Comparison of ENCODE assay signal across 22 cellular contexts in the genomic region with DNA sequence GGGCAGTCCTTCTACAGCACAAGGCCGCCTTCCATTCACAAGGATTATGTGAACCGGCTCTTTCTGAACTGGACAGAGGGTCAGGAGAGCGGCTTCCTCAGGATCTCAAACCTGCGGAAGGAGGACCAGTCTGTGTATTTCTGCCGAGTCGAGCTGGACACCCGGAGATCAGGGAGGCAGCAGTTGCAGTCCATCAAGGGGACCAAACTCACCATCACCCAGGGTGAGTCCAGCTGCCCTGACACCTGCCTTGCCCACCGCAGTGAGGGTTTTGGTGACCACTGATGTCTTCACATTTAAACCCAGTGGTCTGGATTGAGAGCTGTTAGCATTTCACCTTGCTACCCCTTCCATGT. TPM values are rescaled to one million over a fixed set of nuclear protein-coding genes. Genes with fewer than 3 reads are reported as not detected.
DNase-seq lines count a peak whose midpoint lies in the region; ATAC-seq, FAIRE-seq and TF ChIP-seq lines count a peak whose summit lies in the region.
"Had no signal": no experiment of that assay in that cellular context is flagged by ENCODE, and none has a peak within 500 bp of the region (broad histone marks: within the 10 kb centered on the region; RNA-seq: fewer than 3 reads in every experiment).

No MANE protein-coding gene starts in this region.

- peaks cover 29 to 60% of the 10 kb centered on the region in 2 donors for H3K36me3 ChIP-seq in kidney (ENCODE audit: control insufficient read depth in 1 of 2, insufficient read depth in 2 of 2, low read length in 2 of 2)
- H3K36me3 ChIP-seq in HepG2 (replicated peaks in 1 of 2; ENCODE audit: control insufficient read depth in 1 of 2, insufficient read depth in 2 of 2, low read length in 2 of 2) = peaks cover 30 to 76% of the 10 kb centered on the region in 2 experiments

- BruUV-seq in HepG2 (replicated peaks; lab: Mats Ljungman, UMichigan) = no TSS peak

- POLR2A ChIA-PET in HepG2 (lab: Yijun Ruan, JAX) = no interaction called here

- TF ChIP-seq CTCF in kidney (IDR thresholded peaks at IDR 0.05; ENCODE audit: borderline replicate concordance, extremely low read depth, insufficient read depth) (no peak), HepG2 (CRISPR knock-in tag; IDR thresholded peaks at IDR 0.05) (no peak)

- no peak for DNase-seq in activated T-cell treated with anti-CD3 and anti-CD28 coated beads, Interleukin-2, amount 50 U/mL, for 24 hours
- DNase-seq in activated T-cell treated with anti-CD3 and anti-CD28 coated beads, Interleukin-2, amount 50 U/mL, for 4 hours = no peak
- DNase-seq in T-helper 17 cell = no peak
- DNase-seq in kidney = peak; percentile 58
- DNase-seq in stimulated activated naive B cell treated with anti-CD40 and anti-IgM and Interleukin-4, amounts not matched to agents 10 μg/mL and 1 μg/mL and 100 μg/mL, for 72 hours = no peak
- no peak for DNase-seq in NCI-H2196 (lab: John Stamatoyannopoulos, UW; ENCODE audit: unreplicated experiment)
- no peak for DNase-seq in HepG2 (ENCODE audit: low spot score)
- DNase-seq: CD8-positive, alpha-beta memory T cell; DMS79 treated with DMSO at 0.1 percent for 48 hours; H9; KBM-7; NCI-H1436; NCI-H2029; NCI-H2171 treated with DMSO at 0.1 percent for 48 hours; NCI-H774; PC-3 had no signal

- no peaks in the 10 kb centered on the region for H3K27me3 ChIP-seq in HepG2 (ENCODE audit: control insufficient read depth in 1 of 2, insufficient read depth in 2 of 2, low read length in 2 of 2)
- H3K27me3 ChIP-seq: BLaER1 had no signal

- H3K27ac ChIP-seq in kidney (ENCODE audit: low read depth in 2 of 2, low read length in 2 of 2) = no peak overlapping the region
- H3K27ac ChIP-seq in HepG2 (ENCODE audit: extremely low read length, insufficient read depth, low read length) = no peak overlapping the region
- H3K27ac ChIP-seq: BLaER1 had no signal

- peaks cover 98% of the 10 kb centered on the region for H3K36me3 Mint-ChIP-seq in activated T-cell treated with anti-CD3 and anti-CD28 coated beads, Interleukin-2, amount 50 U/mL, for 24 hours (ENCODE audit: low read depth)
- H3K36me3 Mint-ChIP-seq in activated T-cell treated with anti-CD3 and anti-CD28 coated beads, Interleukin-2, amount 50 U/mL, for 4 hours (ENCODE audit: insufficient read depth) = peaks cover 28% of the 10 kb centered on the region
- H3K36me3 Mint-ChIP-seq in T-helper 17 cell (ENCODE audit: low read depth) = peaks cover 9% of the 10 kb centered on the region
- H3K36me3 Mint-ChIP-seq in stimulated activated naive B cell treated with anti-CD40 and anti-IgM and Interleukin-4, amounts not matched to agents 10 μg/mL and 1 μg/mL and 100 μg/mL, for 72 hours = peaks cover 52 to 67% of the 10 kb centered on the region in 2 donors

- H3K27ac Mint-ChIP-seq in activated T-cell treated with anti-CD3 and anti-CD28 coated beads, Interleukin-2, amount 50 U/mL, for 24 hours = peak overlapping the region; percentile 74
- peak overlapping the region; percentile 83 for H3K27ac Mint-ChIP-seq in T-helper 17 cell
- peak overlapping the region; percentile 73 for H3K27ac Mint-ChIP-seq in stimulated activated naive B cell treated with anti-CD40 and anti-IgM and Interleukin-4, amounts not matched to agents 10 μg/mL and 1 μg/mL and 100 μg/mL, for 72 hours
- H3K27ac Mint-ChIP-seq: H9 had no signal

- intact Hi-C loops in kidney (cut with DNase I) = no loop called here
- intact Hi-C loops in HepG2 (cut with micrococcal nuclease; ENCODE audit: unreplicated experiment) = no loop called here

- no peaks in the 10 kb centered on the region for H3K4me1 ChIP-seq in kidney (ENCODE audit: control insufficient read depth in 1 of 2, insufficient read depth in 1 of 2, low read depth in 1 of 2, low read length in 2 of 2)
- H3K4me1 ChIP-seq in HepG2 (ENCODE audit: insufficient read depth, low read length) = no peaks in the 10 kb centered on the region

- CTCF ChIA-PET in HepG2 (lab: Yijun Ruan, JAX; ENCODE audit: low intra/inter-chr PET ratio, low total read pairs) = no interaction called here

- peaks cover 11% of the 10 kb centered on the region for H3K4me1 Mint-ChIP-seq in activated T-cell treated with anti-CD3 and anti-CD28 coated beads, Interleukin-2, amount 50 U/mL, for 24 hours (ENCODE audit: low read depth)
- peaks cover 2% of the 10 kb centered on the region for H3K4me1 Mint-ChIP-seq in activated T-cell treated with anti-CD3 and anti-CD28 coated beads, Interleukin-2, amount 50 U/mL, for 4 hours (ENCODE audit: low read depth)
- peaks cover 3% of the 10 kb centered on the region for H3K4me1 Mint-ChIP-seq in T-helper 17 cell
- peaks cover 22 to 28% of the 10 kb centered on the region in 2 donors for H3K4me1 Mint-ChIP-seq in stimulated activated naive B cell treated with anti-CD40 and anti-IgM and Interleukin-4, amounts not matched to agents 10 μg/mL and 1 μg/mL and 100 μg/mL, for 72 hours
- H3K4me1 Mint-ChIP-seq: H9 had no signal

- WGBS in HepG2 (ENCODE audit: low lambda C conversion rate) = 100% methylated on average over 6 of the region's 8 CpGs

- no peak overlapping the region for H3K4me2 ChIP-seq in HepG2 (ENCODE audit: low read depth, low read length)
- H3K4me2 ChIP-seq: BLaER1 had no signal

- in situ Hi-C loops in HepG2 (cut with HindIII; ENCODE audit: extremely low pct_ligation_motif_present, low pct_unique_long_range_greater_than_20kb) = no loop called here

- TF ChIP-seq EP300 in HepG2 (IDR thresholded peaks at IDR 0.05; ENCODE audit: low read depth in 2 of 2, low read length in 2 of 2) = no peak
- no peak for TF ChIP-seq EP300 in HepG2 (CRISPR knock-in tag; IDR thresholded peaks at IDR 0.05; ENCODE audit: borderline replicate concordance)

- H3K4me3 ChIP-seq in kidney (ENCODE audit: low read length in 2 of 2) (no peak overlapping the region), HepG2 (replicated peaks in 1 of 3; ENCODE audit: insufficient read depth in 1 of 3, low read depth in 2 of 3, low read length in 3 of 3) (no peak overlapping the region)
- H3K4me3 ChIP-seq: BLaER1 had no signal

- H4K20me1 ChIP-seq in HepG2 (ENCODE audit: insufficient read depth, low read length) = no peaks in the 10 kb centered on the region

- FAIRE-seq in kidney (lab: Jason Lieb, UNC) (no peak), HepG2 (lab: Jason Lieb, UNC) (no peak)
- FAIRE-seq: D721Med had no signal

- no peaks in the 10 kb centered on the region for H3K79me2 ChIP-seq in HepG2 (ENCODE audit: insufficient read depth, low read length)

- no peak overlapping the region for H3K9ac ChIP-seq in kidney (ENCODE audit: low read length in 2 of 2)
- H3K9ac ChIP-seq in HepG2 (ENCODE audit: insufficient read depth, low read depth, low read length) = no peak overlapping the region
- H3K9ac ChIP-seq: BLaER1 had no signal

- no peak for TF ChIP-seq POLR2A in HepG2 (IDR thresholded peaks at IDR 0.05; ENCODE audit: insufficient read depth in 1 of 2, low read depth in 2 of 2, low read length in 2 of 2)

- H2AFZ ChIP-seq in HepG2 (ENCODE audit: low read length) = no peak overlapping the region

- no peaks in the 10 kb centered on the region for H3K9me3 Mint-ChIP-seq in activated T-cell treated with anti-CD3 and anti-CD28 coated beads, Interleukin-2, amount 50 U/mL, for 24 hours
- no peaks in the 10 kb centered on the region for H3K9me3 Mint-ChIP-seq in activated T-cell treated with anti-CD3 and anti-CD28 coated beads, Interleukin-2, amount 50 U/mL, for 4 hours
- H3K9me3 Mint-ChIP-seq in stimulated activated naive B cell treated with anti-CD40 and anti-IgM and Interleukin-4, amounts not matched to agents 10 μg/mL and 1 μg/mL and 100 μg/mL, for 72 hours = no peaks in the 10 kb centered on the region
- H3K9me3 Mint-ChIP-seq: CD8-positive, alpha-beta memory T cell; H9 had no signal

- no peak for TF ChIP-seq RAD21 in HepG2 (CRISPR knock-in tag; IDR thresholded peaks at IDR 0.05)

- no peak overlapping the region for H3K4me3 Mint-ChIP-seq in activated T-cell treated with anti-CD3 and anti-CD28 coated beads, Interleukin-2, amount 50 U/mL, for 24 hours
- H3K4me3 Mint-ChIP-seq in activated T-cell treated with anti-CD3 and anti-CD28 coated beads, Interleukin-2, amount 50 U/mL, for 4 hours = no peak overlapping the region
- H3K4me3 Mint-ChIP-seq in T-helper 17 cell = no peak overlapping the region
- no peak overlapping the region for H3K4me3 Mint-ChIP-seq in stimulated activated naive B cell treated with anti-CD40 and anti-IgM and Interleukin-4, amounts not matched to agents 10 μg/mL and 1 μg/mL and 100 μg/mL, for 72 hours
- H3K4me3 Mint-ChIP-seq: CD8-positive, alpha-beta memory T cell; H9 had no signal

- no peaks in the 10 kb centered on the region for H3K27me3 Mint-ChIP-seq in activated T-cell treated with anti-CD3 and anti-CD28 coated beads, Interleukin-2, amount 50 U/mL, for 24 hours
- H3K27me3 Mint-ChIP-seq in activated T-cell treated with anti-CD3 and anti-CD28 coated beads, Interleukin-2, amount 50 U/mL, for 4 hours (ENCODE audit: low read depth) = no peaks in the 10 kb centered on the region
- H3K27me3 Mint-ChIP-seq in T-helper 17 cell = no peaks in the 10 kb centered on the region
- H3K27me3 Mint-ChIP-seq in stimulated activated naive B cell treated with anti-CD40 and anti-IgM and Interleukin-4, amounts not matched to agents 10 μg/mL and 1 μg/mL and 100 μg/mL, for 72 hours = no peaks in the 10 kb centered on the region
- H3K27me3 Mint-ChIP-seq: CD8-positive, alpha-beta memory T cell had no signal

- H3K9me3 ChIP-seq in T-helper 17 cell (ENCODE audit: control insufficient read depth, low read length, poor library complexity, severe bottlenecking) (no peaks in the 10 kb centered on the region), kidney (ENCODE audit: control insufficient read depth in 1 of 2, low read length in 2 of 2) (no peaks in the 10 kb centered on the region), HepG2 (ENCODE audit: low read length) (no peaks in the 10 kb centered on the region)
- H3K9me3 ChIP-seq: BLaER1 had no signal

- ATAC-seq in activated T-cell treated with anti-CD3 and anti-CD28 coated beads, Interleukin-2, amount 50 U/mL, for 4 hours = no peak
- ATAC-seq in T-helper 17 cell (no peak), HepG2 (no peak), HG03095 (IDR thresholded peaks at IDR 0.05; ENCODE audit: unreplicated experiment) (no peak)
- no peak for ATAC-seq in stimulated activated naive B cell treated with anti-CD40 and anti-IgM and Interleukin-4, amounts not matched to agents 10 μg/mL and 1 μg/mL and 100 μg/mL, for 72 hours (replicated peaks)
- ATAC-seq: PC-3 had no signal

RNA-seq across cellular contexts. Expression of gene PILRB, which starts 0.9 kb away (rescaled TPM):
- total RNA-seq in activated T-cell treated with anti-CD3 and anti-CD28 coated beads, Interleukin-2, amount 50 U/mL, for 4 hours = 10 to 100 TPM; 29.2 to 48.8 (median 34.3) TPM
- total RNA-seq in T-helper 17 cell (10 to 100 TPM; 71.6 to 97.2 TPM), kidney (76.4 TPM), HepG2 (2016; rRNA removed; fragmentation: Illumina TruSeq; extraction: Trizol) (5.6 and 16.6 TPM in 2 replicates)
- polyA plus RNA-seq in kidney (ENCODE audit: insufficient read depth, low read depth, low replicate concordance) (45.0 TPM), HepG2 (2011; rRNA removed) (33.0 and 33.8 TPM in 2 replicates)
- 12.8 and 13.9 TPM in 2 replicates for total RNA-seq in HepG2 (2016; cell fraction: cytosol; rRNA removed; fragmentation: Illumina TruSeq; extraction: Trizol; ENCODE audit: low read depth)
- 3.9 and 16.7 TPM in 2 replicates for total RNA-seq in HepG2 (2016; cell fraction: insoluble cytoplasmic fraction; rRNA removed; fragmentation: Illumina TruSeq; extraction: Trizol)
- 13.5 and 15.0 TPM in 2 replicates for total RNA-seq in HepG2 (2016; cell fraction: membrane; rRNA removed; fragmentation: Illumina TruSeq; extraction: Trizol)
- 21.2 TPM in 2 replicates for total RNA-seq in HepG2 (2016; cell fraction: nucleus; rRNA removed; fragmentation: Illumina TruSeq; extraction: Trizol)
- 11.8 and 15.4 TPM in 2 replicates for polyA plus RNA-seq in HepG2 (2011; cell fraction: cytosol; rRNA removed)
- polyA plus RNA-seq in HepG2 (2011; cell fraction: nucleus; rRNA removed) = 225 and 245 TPM in 2 replicates
- polyA plus RNA-seq in HepG2 (2012) = 9.7 and 13.3 TPM in 2 replicates
- 6.0 and 6.1 TPM in 2 replicates for polyA plus RNA-seq in HepG2 (2016; cell fraction: cytosol; fragmentation: Illumina TruSeq; extraction: Trizol; ENCODE audit: low read depth)
- polyA plus RNA-seq in HepG2 (2016; cell fraction: insoluble cytoplasmic fraction; fragmentation: Illumina TruSeq; extraction: Trizol; ENCODE audit: low read depth) = 4.8 and 5.6 TPM in 2 replicates
- 6.2 and 8.7 TPM in 2 replicates for polyA plus RNA-seq in HepG2 (2016; cell fraction: membrane; fragmentation: Illumina TruSeq; extraction: Trizol; ENCODE audit: low read depth)
- polyA plus RNA-seq in HepG2 (2016; cell fraction: nucleus; fragmentation: Illumina TruSeq; extraction: Trizol; ENCODE audit: insufficient read depth, low read depth) = 70.3 and 84.6 TPM in 2 replicates
- 11.9 and 38.3 TPM in 2 replicates for polyA minus RNA-seq in HepG2 (2011; rRNA and poly(A)+ RNA removed; ENCODE audit: low replicate concordance)
- 1.8 and 1.9 TPM in 2 replicates for polyA minus RNA-seq in HepG2 (2011; cell fraction: cytosol; rRNA and poly(A)+ RNA removed)
- polyA minus RNA-seq in HepG2 (2011; cell fraction: nucleus; rRNA and poly(A)+ RNA removed) = 19.1 and 21.0 TPM in 2 replicates

RNA-seq across cellular contexts. Expression of gene PILRA, which starts 14.5 kb away (rescaled TPM):
- total RNA-seq in activated T-cell treated with anti-CD3 and anti-CD28 coated beads, Interleukin-2, amount 50 U/mL, for 4 hours = 1 to 10 TPM in 2 of 3 donors, under 1 TPM in 1; 0.38 to 6.6 (median 1.1) TPM
- total RNA-seq in T-helper 17 cell (10 to 100 TPM in 1 of 2 donors, 1 to 10 TPM in 1; 3.1 to 14.5 TPM), kidney (18.8 TPM), HepG2 (2016; rRNA removed; fragmentation: Illumina TruSeq; extraction: Trizol) (0.13 TPM in 1 of 2 replicates, not detected in the other)
- polyA plus RNA-seq in kidney (ENCODE audit: insufficient read depth, low read depth, low replicate concordance) (15.4 TPM), HepG2 (2011; rRNA removed) (0.97 and 1.3 TPM in 2 replicates)
- not detected in 2 replicates for total RNA-seq in HepG2 (2016; cell fraction: cytosol; rRNA removed; fragmentation: Illumina TruSeq; extraction: Trizol; ENCODE audit: low read depth)
- 0.13 and 0.24 TPM in 2 replicates for total RNA-seq in HepG2 (2016; cell fraction: insoluble cytoplasmic fraction; rRNA removed; fragmentation: Illumina TruSeq; extraction: Trizol)
- not detected in 2 replicates for total RNA-seq in HepG2 (2016; cell fraction: membrane; rRNA removed; fragmentation: Illumina TruSeq; extraction: Trizol)
- not detected in 2 replicates for total RNA-seq in HepG2 (2016; cell fraction: nucleus; rRNA removed; fragmentation: Illumina TruSeq; extraction: Trizol)
- polyA plus RNA-seq in HepG2 (2011; cell fraction: cytosol; rRNA removed) = 0.24 and 0.41 TPM in 2 replicates
- 3.1 and 3.6 TPM in 2 replicates for polyA plus RNA-seq in HepG2 (2011; cell fraction: nucleus; rRNA removed)
- 0.39 and 1.1 TPM in 2 replicates for polyA plus RNA-seq in HepG2 (2012)
- polyA plus RNA-seq in HepG2 (2016; cell fraction: cytosol; fragmentation: Illumina TruSeq; extraction: Trizol; ENCODE audit: low read depth) = not detected in 2 replicates
- 0.34 TPM in 1 of 2 replicates, not detected in the other for polyA plus RNA-seq in HepG2 (2016; cell fraction: insoluble cytoplasmic fraction; fragmentation: Illumina TruSeq; extraction: Trizol; ENCODE audit: low read depth)
- 0.14 TPM in 1 of 2 replicates, not detected in the other for polyA plus RNA-seq in HepG2 (2016; cell fraction: membrane; fragmentation: Illumina TruSeq; extraction: Trizol; ENCODE audit: low read depth)
- polyA plus RNA-seq in HepG2 (2016; cell fraction: nucleus; fragmentation: Illumina TruSeq; extraction: Trizol; ENCODE audit: insufficient read depth, low read depth) = 0.79 and 1.7 TPM in 2 replicates
- 1.4 and 10.4 TPM in 2 replicates for polyA minus RNA-seq in HepG2 (2011; rRNA and poly(A)+ RNA removed; ENCODE audit: low replicate concordance)
- polyA minus RNA-seq in HepG2 (2011; cell fraction: cytosol; rRNA and poly(A)+ RNA removed) = not detected in 2 replicates
- polyA minus RNA-seq in HepG2 (2011; cell fraction: nucleus; rRNA and poly(A)+ RNA removed) = 1.6 and 1.9 TPM in 2 replicates
- total RNA-seq: A172 had no signal

RNA-seq across cellular contexts. Expression of gene SPDYE3, which starts 51.3 kb away (rescaled TPM):
- total RNA-seq in activated T-cell treated with anti-CD3 and anti-CD28 coated beads, Interleukin-2, amount 50 U/mL, for 4 hours = not detected
- not detected for total RNA-seq in T-helper 17 cell
- not detected for total RNA-seq in kidney
- not detected for polyA plus RNA-seq in kidney (ENCODE audit: insufficient read depth, low read depth, low replicate concordance)
- not detected in 2 replicates for total RNA-seq in HepG2 (2016; rRNA removed; fragmentation: Illumina TruSeq; extraction: Trizol)
- total RNA-seq in HepG2 (2016; cell fraction: cytosol; rRNA removed; fragmentation: Illumina TruSeq; extraction: Trizol; ENCODE audit: low read depth) = not detected in 2 replicates
- total RNA-seq in HepG2 (2016; cell fraction: insoluble cytoplasmic fraction; rRNA removed; fragmentation: Illumina TruSeq; extraction: Trizol) = not detected in 2 replicates
- not detected in 2 replicates for total RNA-seq in HepG2 (2016; cell fraction: membrane; rRNA removed; fragmentation: Illumina TruSeq; extraction: Trizol)
- total RNA-seq in HepG2 (2016; cell fraction: nucleus; rRNA removed; fragmentation: Illumina TruSeq; extraction: Trizol) = not detected in 2 replicates
- not detected in 2 replicates for polyA plus RNA-seq in HepG2 (2011; rRNA removed)
- polyA plus RNA-seq in HepG2 (2011; cell fraction: cytosol; rRNA removed) = not detected in 2 replicates
- not detected in 2 replicates for polyA plus RNA-seq in HepG2 (2011; cell fraction: nucleus; rRNA removed)
- 1.7 and 3.2 TPM in 2 replicates for polyA plus RNA-seq in HepG2 (2012)
- not detected in 2 replicates for polyA plus RNA-seq in HepG2 (2016; cell fraction: cytosol; fragmentation: Illumina TruSeq; extraction: Trizol; ENCODE audit: low read depth)
- polyA plus RNA-seq in HepG2 (2016; cell fraction: insoluble cytoplasmic fraction; fragmentation: Illumina TruSeq; extraction: Trizol; ENCODE audit: low read depth) = not detected in 2 replicates
- not detected in 2 replicates for polyA plus RNA-seq in HepG2 (2016; cell fraction: membrane; fragmentation: Illumina TruSeq; extraction: Trizol; ENCODE audit: low read depth)
- polyA plus RNA-seq in HepG2 (2016; cell fraction: nucleus; fragmentation: Illumina TruSeq; extraction: Trizol; ENCODE audit: insufficient read depth, low read depth) = not detected in 2 replicates
- not detected in 2 replicates for polyA minus RNA-seq in HepG2 (2011; rRNA and poly(A)+ RNA removed; ENCODE audit: low replicate concordance)
- polyA minus RNA-seq in HepG2 (2011; cell fraction: cytosol; rRNA and poly(A)+ RNA removed) = not detected in 2 replicates
- not detected in 2 replicates for polyA minus RNA-seq in HepG2 (2011; cell fraction: nucleus; rRNA and poly(A)+ RNA removed)
- total RNA-seq: A172; CD8-positive, alpha-beta memory T cell; G401; H9; NCI-H460; PC-3 had no signal
